In genomic region chr3:52213901-52214300, GRCh38 we compare ENCODE assay signal across 24 cellular contexts. TPM values are rescaled to one million over a fixed set of nuclear protein-coding genes. Genes with fewer than 3 reads are reported as not detected.
"Had no signal": no experiment of that assay in that cellular context is flagged by ENCODE, and none has a peak within 500 bp of the region (broad histone marks: within the 10 kb centered on the region; RNA-seq: fewer than 3 reads in every experiment).

No MANE protein-coding gene starts in this region.

- H3K27me3 Mint-ChIP-seq: activated T-helper 17 cell treated with anti-CD3 and anti-CD28 coated beads, Interleukin-2, amount 50 U/mL, for 72 hours; central memory CD8-positive, alpha-beta T cell; natural killer cell treated with Interleukin-12 subunit alpha and Interleukin-12 subunit beta and Interleukin-15 and Interleukin-18, amount 100 ng/mL, for 72 hours; stimulated activated naive CD8-positive, alpha-beta T cell treated with anti-CD3 and anti-CD28 coated beads, Interleukin-15, Interleukin-2, amounts not matched to agents 100 ng/mL and 50 ng/mL, for 24 hours had no signal

- DNase-seq: activated CD4-positive, alpha-beta T cell treated with anti-CD3 and anti-CD28 coated beads for 1 hour; activated CD4-positive, alpha-beta T cell treated with anti-CD3 and anti-CD28 coated beads, Interleukin-2, amount 50 U/mL, for 1 hour; activated CD8-positive, alpha-beta T cell treated with anti-CD3 and anti-CD28 coated beads, Interleukin-2, amount 10 ng/mL, durations not matched to agents 7 days and 5 days; activated T-cell treated with anti-CD3 and anti-CD28 coated beads, Interleukin-2, amount 50 U/mL, for 1 hour; amniotic stem cell; colonic mucosa; dorsolateral prefrontal cortex; esophagus squamous epithelium; left ventricle myocardium inferior; ovary; stimulated activated CD4-positive, alpha-beta T cell treated with anti-CD3 and anti-CD28 coated beads, Interleukin-4, amount 100 ng/mL, for 24 hours; T-helper 1 cell; T-helper 9 cell; tibial artery had no signal

- H3K27ac Mint-ChIP-seq: activated naive CD4-positive, alpha-beta T cell treated with anti-CD3 and anti-CD28 coated beads, Interleukin-2, amount 50 U/mL, for 72 hours; stimulated activated naive CD8-positive, alpha-beta T cell treated with anti-CD3 and anti-CD28 coated beads, Interleukin-15, Interleukin-2, amounts not matched to agents 100 ng/mL and 50 ng/mL, for 24 hours had no signal

- H3K9me3 ChIP-seq: breast epithelium, colonic mucosa, esophagus squamous epithelium, left ventricle myocardium inferior, ovary, prostate gland, tibial artery had no signal

- H3K36me3 ChIP-seq: ovary had no signal

- H3K9me3 Mint-ChIP-seq: activated naive CD4-positive, alpha-beta T cell treated with anti-CD3 and anti-CD28 coated beads, Interleukin-2, amount 50 U/mL, for 72 hours; activated T-helper 17 cell treated with anti-CD3 and anti-CD28 coated beads, Interleukin-2, amount 50 U/mL, for 72 hours; central memory CD8-positive, alpha-beta T cell; natural killer cell treated with Interleukin-12 subunit alpha and Interleukin-12 subunit beta and Interleukin-15 and Interleukin-18, amount 100 ng/mL, for 72 hours; stimulated activated naive CD8-positive, alpha-beta T cell treated with anti-CD3 and anti-CD28 coated beads, Interleukin-15, Interleukin-2, amounts not matched to agents 100 ng/mL and 50 ng/mL, for 24 hours had no signal

- ATAC-seq: activated CD8-positive, alpha-beta T cell treated with anti-CD3 and anti-CD28 coated beads, Interleukin-2, amount 10 ng/mL, durations not matched to agents 7 days and 5 days; activated naive CD4-positive, alpha-beta T cell treated with anti-CD3 and anti-CD28 coated beads, Interleukin-2, amount 50 U/mL, for 72 hours; activated T-helper 17 cell treated with anti-CD3 and anti-CD28 coated beads, Interleukin-2, amount 50 U/mL, for 72 hours; foreskin keratinocyte; natural killer cell treated with Interleukin-12 subunit alpha and Interleukin-12 subunit beta and Interleukin-15 and Interleukin-18, amount 100 ng/mL, for 72 hours had no signal

- H3K27me3 ChIP-seq: breast epithelium, colonic mucosa, dorsolateral prefrontal cortex, esophagus squamous epithelium, foreskin keratinocyte, ovary, tibial artery had no signal

- H3K4me3 ChIP-seq: breast epithelium, colonic mucosa, dorsolateral prefrontal cortex, esophagus squamous epithelium, left ventricle myocardium inferior, ovary, prostate gland, tibial artery had no signal

- H3K4me3 Mint-ChIP-seq: activated CD8-positive, alpha-beta T cell treated with anti-CD3 and anti-CD28 coated beads, Interleukin-2, amount 10 ng/mL, durations not matched to agents 7 days and 5 days; activated T-helper 17 cell treated with anti-CD3 and anti-CD28 coated beads, Interleukin-2, amount 50 U/mL, for 72 hours; central memory CD8-positive, alpha-beta T cell; natural killer cell treated with Interleukin-12 subunit alpha and Interleukin-12 subunit beta and Interleukin-15 and Interleukin-18, amount 100 ng/mL, for 72 hours; stimulated activated naive CD8-positive, alpha-beta T cell treated with anti-CD3 and anti-CD28 coated beads, Interleukin-15, Interleukin-2, amounts not matched to agents 100 ng/mL and 50 ng/mL, for 24 hours had no signal

- H3K27ac ChIP-seq: breast epithelium, colonic mucosa, esophagus squamous epithelium, foreskin keratinocyte, left ventricle myocardium inferior, ovary, prostate gland, tibial artery had no signal

RNA-seq across cellular contexts. Expression of gene TLR9, which starts 11.5 kb away (rescaled TPM):
- total RNA-seq: esophagus squamous epithelium, foreskin keratinocyte, glomerular endothelial cell, lung microvascular endothelial cell had no signal
- polyA plus RNA-seq: foreskin keratinocyte had no signal
